Comparison of ENCODE assay signal across 8 cellular contexts in the genomic region with DNA sequence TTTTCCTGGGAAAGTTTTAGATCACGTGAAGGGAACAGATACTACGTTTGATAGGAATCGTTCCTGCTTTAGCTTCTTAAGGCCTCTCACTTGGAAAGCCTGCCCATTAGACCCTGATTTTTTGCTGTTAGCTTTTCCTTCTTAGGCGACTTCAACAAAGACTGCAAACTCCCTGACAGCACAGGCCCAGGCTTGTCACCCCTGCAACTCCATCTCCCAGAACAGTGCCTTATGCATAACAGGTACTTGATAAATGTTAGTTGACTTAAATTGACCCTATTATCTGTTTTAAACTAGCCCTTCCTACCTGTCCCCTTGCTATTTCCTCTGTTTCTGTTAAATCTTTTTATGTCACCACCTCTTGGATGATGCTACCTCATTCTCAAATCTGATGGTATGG. TPM values are rescaled to one million over a fixed set of nuclear protein-coding genes. Genes with fewer than 3 reads are reported as not detected.
"Had no signal": no experiment of that assay in that cellular context is flagged by ENCODE, and none has a peak within 500 bp of the region (broad histone marks: within the 10 kb centered on the region; RNA-seq: fewer than 3 reads in every experiment).

No MANE protein-coding gene starts in this region.

RNA-seq across cellular contexts. Expression of gene TMEM45B, which starts 7.6 kb away (rescaled TPM):
- total RNA-seq: left ventricle myocardium inferior; natural killer cell treated with Interleukin-12 subunit alpha and Interleukin-12 subunit beta and Interleukin-15 and Interleukin-18, amount 100 ng/mL, for 72 hours; osteocyte; posterior vena cava; right atrium auricular region; skeletal muscle tissue; tibial nerve had no signal
- polyA plus RNA-seq: neural cell had no signal
